In genomic region chr7:89731751-89732150, GRCh38 we compare ENCODE assay signal across 30 cellular contexts.
"Had no signal": no experiment of that assay in that cellular context is flagged by ENCODE, and none has a peak within 500 bp of the region (broad histone marks: within the 10 kb centered on the region; RNA-seq: fewer than 3 reads in every experiment).

No MANE protein-coding gene starts in this region.

- H3K4me1 ChIP-seq: left lung, lower lobe of right lung, parathyroid adenoma, psoas muscle, right atrium auricular region, right lobe of liver, stomach, testis, tibial artery, upper lobe of right lung, uterus had no signal

- FAIRE-seq: islet of Langerhans, kidney had no signal

- H3K27ac ChIP-seq: left lung, lower lobe of right lung, parathyroid adenoma, psoas muscle, right atrium auricular region, right lobe of liver, stomach, testis, tibial artery, upper lobe of right lung, uterus had no signal

- ATAC-seq: left colon; left lung; lower lobe of right lung; natural killer cell; psoas muscle; right lobe of liver; stimulated activated naive B cell treated with anti-CD40 and anti-IgM and Interleukin-4, amounts not matched to agents 10 μg/mL and 1 μg/mL and 100 μg/mL, for 72 hours; stimulated activated naive CD8-positive, alpha-beta T cell treated with anti-CD3 and anti-CD28 coated beads, Interleukin-15, Interleukin-2, amounts not matched to agents 100 U/mL and 50 U/mL, for 24 hours; upper lobe of right lung had no signal

- DNase-seq: hypothalamus; immature natural killer cell; kidney; left colon; left lung; lower lobe of right lung; mammary epithelial cell; mesendoderm; naive B cell; natural killer cell; nephron progenitor cell; nucleus accumbens; psoas muscle; right lobe of liver; stimulated activated CD4-positive, alpha-beta T cell treated with anti-CD3 and anti-CD28 coated beads, Interleukin-12 subunit alpha, Interleukin-12 subunit beta, amount 100 ng/mL, for 4 hours; stimulated activated CD4-positive, alpha-beta T cell treated with anti-CD3 and anti-CD28 coated beads, Interleukin-15, amount 100 ng/mL, for 24 hours; stimulated activated CD4-positive, alpha-beta T cell treated with anti-CD3 and anti-CD28 coated beads, Interleukin-2, amount 100 ng/mL, for 24 hours; stimulated activated CD4-positive, alpha-beta T cell treated with anti-CD3 and anti-CD28 coated beads, Interleukin-4, amount 100 ng/mL, for 1 hour; stimulated activated naive B cell treated with anti-CD40 and anti-IgM and Interleukin-4, amounts not matched to agents 10 μg/mL and 1 μg/mL and 100 μg/mL, for 72 hours; stimulated activated naive CD8-positive, alpha-beta T cell treated with anti-CD3 and anti-CD28 coated beads, Interleukin-15, Interleukin-2, amounts not matched to agents 100 U/mL and 50 U/mL, for 24 hours; stomach; testis; tibial artery; trophoblast cell; upper lobe of right lung; uterus had no signal

- H3K27me3 ChIP-seq: left lung, right atrium auricular region, right lobe of liver, stomach, testis, tibial artery, upper lobe of right lung, uterus had no signal

- H3K36me3 ChIP-seq: left lung, lower lobe of right lung, right atrium auricular region, right lobe of liver, stomach, tibial artery, upper lobe of right lung had no signal

- H3K9me3 Mint-ChIP-seq: mesothelial cell of epicardium, nephron progenitor cell had no signal

- H3K9me3 ChIP-seq: lower lobe of right lung, right atrium auricular region, right lobe of liver, testis, tibial artery, upper lobe of right lung, uterus had no signal

- H3K4me1 Mint-ChIP-seq: immature natural killer cell; mesothelial cell of epicardium; naive B cell; natural killer cell; nephron progenitor cell; stimulated activated naive B cell treated with anti-CD40 and anti-IgM and Interleukin-4, amounts not matched to agents 10 μg/mL and 1 μg/mL and 100 μg/mL, for 72 hours had no signal

- H3K27ac Mint-ChIP-seq: immature natural killer cell; mesothelial cell of epicardium; naive B cell; natural killer cell; nephron progenitor cell; stimulated activated naive B cell treated with anti-CD40 and anti-IgM and Interleukin-4, amounts not matched to agents 10 μg/mL and 1 μg/mL and 100 μg/mL, for 72 hours had no signal

- H3K36me3 Mint-ChIP-seq: immature natural killer cell; mesothelial cell of epicardium; naive B cell; natural killer cell; stimulated activated naive B cell treated with anti-CD40 and anti-IgM and Interleukin-4, amounts not matched to agents 10 μg/mL and 1 μg/mL and 100 μg/mL, for 72 hours had no signal

- H2AFZ ChIP-seq: parathyroid adenoma had no signal

- H3K9ac ChIP-seq: parathyroid adenoma had no signal

- H3K4me3 Mint-ChIP-seq: immature natural killer cell; mesothelial cell of epicardium; natural killer cell; nephron progenitor cell; stimulated activated naive B cell treated with anti-CD40 and anti-IgM and Interleukin-4, amounts not matched to agents 10 μg/mL and 1 μg/mL and 100 μg/mL, for 72 hours had no signal

- H3K4me3 ChIP-seq: left lung, lower lobe of right lung, psoas muscle, right atrium auricular region, right lobe of liver, stomach, testis, tibial artery, upper lobe of right lung, uterus had no signal

- H3K27me3 Mint-ChIP-seq: naive B cell; stimulated activated naive B cell treated with anti-CD40 and anti-IgM and Interleukin-4, amounts not matched to agents 10 μg/mL and 1 μg/mL and 100 μg/mL, for 72 hours had no signal

- H3K79me2 ChIP-seq: parathyroid adenoma had no signal
